ENCODE assay signal across 10 cellular contexts in genomic region chr9:104091028-104091590, GRCh38. TPM values are rescaled to one million over a fixed set of nuclear protein-coding genes. Genes with fewer than 3 reads are reported as not detected.
DNase-seq lines count a peak whose midpoint lies in the region; ATAC-seq and TF ChIP-seq lines count a peak whose summit lies in the region.
"Had no signal": no experiment of that assay in that cellular context is flagged by ENCODE, and none has a peak within 500 bp of the region (broad histone marks: within the 10 kb centered on the region; RNA-seq: fewer than 3 reads in every experiment).

No MANE protein-coding gene starts in this region.

- no peak for ATAC-seq in activated naive CD8-positive, alpha-beta T cell treated with anti-CD3 and anti-CD28 coated beads, Interleukin-2, amount 50 U/mL, for 24 hours
- no peak for ATAC-seq in foreskin keratinocyte

- peak overlapping the region; percentile 25 for H3K27ac Mint-ChIP-seq in activated naive CD8-positive, alpha-beta T cell treated with anti-CD3 and anti-CD28 coated beads, Interleukin-2, amount 50 U/mL, for 24 hours
- no peak overlapping the region for H3K27ac Mint-ChIP-seq in activated naive CD8-positive, alpha-beta T cell treated with anti-CD3 and anti-CD28 coated beads for 36 hours
- H3K27ac Mint-ChIP-seq: activated naive CD8-positive, alpha-beta T cell treated with anti-CD3 and anti-CD28 coated beads, Interleukin-2, amount 10 ng/mL, durations not matched to agents 7 days and 5 days; B cell had no signal

- TF ChIP-seq EP300 in transverse colon (IDR thresholded peaks at IDR 0.05; ENCODE audit: low read depth) = no peak

- 33 to 43% methylated on average over 7 to 9 of the region's 9 CpGs for WGBS in transverse colon (ENCODE audit: low coverage in 1 of 2), 2 donors

- TF ChIP-seq POLR2A in transverse colon (IDR thresholded peaks at IDR 0.05) = no peak

- H3K9me3 Mint-ChIP-seq in activated naive CD8-positive, alpha-beta T cell treated with anti-CD3 and anti-CD28 coated beads, Interleukin-2, amount 50 U/mL, for 24 hours = no peaks in the 10 kb centered on the region
- H3K9me3 Mint-ChIP-seq in activated naive CD8-positive, alpha-beta T cell treated with anti-CD3 and anti-CD28 coated beads for 36 hours = no peaks in the 10 kb centered on the region

- CTCF ChIA-PET in RWPE1 (lab: Yijun Ruan, JAX) = no interaction called here

- in situ Hi-C loops in transverse colon (cut with MboI; ENCODE audit: low pct_ligation_motif_present in 1 of 4, low pct_unique_long_range_greater_than_20kb in 1 of 4, low sequenced_read_pairs in 3 of 4) = no loop called here

- H3K4me1 Mint-ChIP-seq in activated naive CD8-positive, alpha-beta T cell treated with anti-CD3 and anti-CD28 coated beads, Interleukin-2, amount 50 U/mL, for 24 hours = peaks cover 33% of the 10 kb centered on the region
- H3K4me1 Mint-ChIP-seq in activated naive CD8-positive, alpha-beta T cell treated with anti-CD3 and anti-CD28 coated beads for 36 hours = peaks cover 22% of the 10 kb centered on the region

- POLR2A ChIA-PET in RWPE1 (lab: Yijun Ruan, JAX; ENCODE audit: low non-redundant PET) = no interaction called here

- H3K27me3 ChIP-seq in transverse colon (no peaks in the 10 kb centered on the region), foreskin keratinocyte (no peaks in the 10 kb centered on the region)

- TF ChIP-seq CTCF in fibroblast of pulmonary artery (IDR thresholded peaks at IDR 0.05; ENCODE audit: low read length, missing control alignments) (no peak), transverse colon (IDR thresholded peaks at IDR 0.05) (no peak), foreskin keratinocyte (conservative IDR thresholded peaks at IDR 0.05) (no peak), RWPE1 (conservative IDR thresholded peaks at IDR 0.05; ENCODE audit: low read depth) (no peak)

- H3K36me3 Mint-ChIP-seq in activated naive CD8-positive, alpha-beta T cell treated with anti-CD3 and anti-CD28 coated beads, Interleukin-2, amount 50 U/mL, for 24 hours (ENCODE audit: low read depth) = peaks cover 10% of the 10 kb centered on the region
- H3K36me3 Mint-ChIP-seq in activated naive CD8-positive, alpha-beta T cell treated with anti-CD3 and anti-CD28 coated beads for 36 hours = peaks cover 15% of the 10 kb centered on the region

- intact Hi-C loops in transverse colon (cut with DNase I; ENCODE audit: low total_unique reads) = no loop called here

- H3K4me1 ChIP-seq in transverse colon (peaks cover 24 to 45% (median 31%) of the 10 kb centered on the region in 4 donors), foreskin keratinocyte (peaks cover 19% of the 10 kb centered on the region)

- DNase-seq in activated naive CD8-positive, alpha-beta T cell treated with anti-CD3 and anti-CD28 coated beads, Interleukin-2, amount 50 U/mL, for 24 hours = no peak
- no peak for DNase-seq in activated naive CD8-positive, alpha-beta T cell treated with anti-CD3 and anti-CD28 coated beads for 36 hours
- DNase-seq in NCI-H748 treated with DMSO at 0.1 percent for 48 hours (lab: John Stamatoyannopoulos, UW) (peak; percentile 73), fibroblast of pulmonary artery (ENCODE audit: low read depth) (peak; percentile 15), transverse colon (no peak), foreskin keratinocyte (no peak), RKO (ENCODE audit: low spot score) (no peak), RWPE1 (ENCODE audit: low spot score) (no peak)
- DNase-seq: activated naive CD8-positive, alpha-beta T cell treated with anti-CD3 and anti-CD28 coated beads, Interleukin-2, amount 10 ng/mL, durations not matched to agents 7 days and 5 days had no signal

- no peak overlapping the region for H3K4me3 ChIP-seq in fibroblast of pulmonary artery (replicated peaks; ENCODE audit: low read depth, low read length)
- H3K4me3 ChIP-seq in transverse colon = peak overlapping the region in 1 of 4 donors; percentile 1

- no peaks in the 10 kb centered on the region for H3K9me3 ChIP-seq in transverse colon

- H3K27ac ChIP-seq in transverse colon (peak overlapping the region; percentile 88 to 92 (median 91)), foreskin keratinocyte (no peak overlapping the region), RWPE1 (no peak overlapping the region)

- H3K27me3 Mint-ChIP-seq in activated naive CD8-positive, alpha-beta T cell treated with anti-CD3 and anti-CD28 coated beads, Interleukin-2, amount 50 U/mL, for 24 hours = peaks cover 8% of the 10 kb centered on the region
- H3K27me3 Mint-ChIP-seq in activated naive CD8-positive, alpha-beta T cell treated with anti-CD3 and anti-CD28 coated beads for 36 hours = no peaks in the 10 kb centered on the region

- H3K4me3 Mint-ChIP-seq in activated naive CD8-positive, alpha-beta T cell treated with anti-CD3 and anti-CD28 coated beads, Interleukin-2, amount 50 U/mL, for 24 hours = no peak overlapping the region
- no peak overlapping the region for H3K4me3 Mint-ChIP-seq in activated naive CD8-positive, alpha-beta T cell treated with anti-CD3 and anti-CD28 coated beads for 36 hours
- H3K4me3 Mint-ChIP-seq: B cell had no signal

- H3K36me3 ChIP-seq in transverse colon = no peaks in the 10 kb centered on the region

RNA-seq across cellular contexts. Expression of gene SMC2, which starts 3.0 kb away (rescaled TPM):
- 10 to 100 TPM; 69.3 to 71.6 TPM for total RNA-seq in activated naive CD8-positive, alpha-beta T cell treated with anti-CD3 and anti-CD28 coated beads for 36 hours
- total RNA-seq in transverse colon = 10 to 100 TPM in 1 of 4 donors, 1 to 10 TPM in 3; 3.0 to 12.1 (median 5.6) TPM
- 34.6 and 44.3 TPM in 2 replicates for total RNA-seq in foreskin keratinocyte
- polyA plus RNA-seq in foreskin keratinocyte = 8.6 and 11.5 TPM in 2 replicates

Comparison
In these comparisons a context has a peak if more than half of its experiments do, and no peak if none do; other contexts are left out.
1. DNase-seq: peak in NCI-H748 treated with DMSO at 0.1 percent for 48 hours (single experiment) and fibroblast of pulmonary artery (single experiment); none in activated naive CD8-positive, alpha-beta T cell treated with anti-CD3 and anti-CD28 coated beads, Interleukin-2, amount 50 U/mL, for 24 hours (single experiment), activated naive CD8-positive, alpha-beta T cell treated with anti-CD3 and anti-CD28 coated beads for 36 hours (single experiment), transverse colon (single experiment), foreskin keratinocyte (0 of 2), RKO (single experiment) and RWPE1 (single experiment).
2. H3K27ac ChIP-seq: peak in transverse colon (4 of 4); none in foreskin keratinocyte (single experiment) and RWPE1 (single experiment).